20 cellular contexts compared by ENCODE assay signal in the genomic region with DNA sequence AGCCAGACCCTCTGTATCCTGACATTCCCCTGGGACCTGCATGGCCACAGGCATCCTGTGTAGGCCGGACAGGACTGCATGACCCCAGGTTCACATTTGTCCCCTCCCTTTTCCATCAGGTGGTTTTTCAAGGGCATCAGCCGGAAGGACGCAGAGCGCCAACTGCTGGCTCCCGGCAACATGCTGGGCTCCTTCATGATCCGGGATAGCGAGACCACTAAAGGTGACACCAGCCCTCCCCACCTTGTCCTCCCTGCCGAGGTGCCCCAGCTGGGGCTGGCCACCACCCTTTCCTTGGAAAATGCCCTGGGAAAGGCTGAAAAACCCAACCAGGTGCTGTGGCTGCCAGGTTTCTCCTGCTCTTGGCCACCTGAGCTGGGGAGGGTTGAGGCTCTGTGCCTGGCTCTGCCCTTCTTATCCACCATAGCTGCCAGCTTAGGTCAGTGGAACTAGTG. TPM values are rescaled to one million over a fixed set of nuclear protein-coding genes. Genes with fewer than 3 reads are reported as not detected.
DNase-seq lines count a peak whose midpoint lies in the region; ATAC-seq and TF ChIP-seq lines count a peak whose summit lies in the region.
"Had no signal": no experiment of that assay in that cellular context is flagged by ENCODE, and none has a peak within 500 bp of the region (broad histone marks: within the 10 kb centered on the region; RNA-seq: fewer than 3 reads in every experiment).

No MANE protein-coding gene starts in this region.

- TF ChIP-seq CTCF in CD14-positive monocyte (IDR thresholded peaks at IDR 0.05): no peak
- peak; percentile 17 to 39 (median 35); a peak in 3 of 6 replicates for TF ChIP-seq CTCF in HCT116 (IDR thresholded peaks at IDR 0.05 in 2 of 3, conservative IDR thresholded peaks at IDR 0.05 in 1 of 3; ENCODE audit: borderline replicate concordance in 1 of 3, insufficient read depth in 1 of 3, low read depth in 2 of 3, low read length in 2 of 3)
- TF ChIP-seq CTCF in WERI-Rb-1 (IDR thresholded peaks at IDR 0.05; ENCODE audit: low read depth, low read length): peak; percentile 14; the same call in 1 of the 2 replicates
- no peak for TF ChIP-seq CTCF in neutrophil (IDR thresholded peaks at IDR 0.05)
- no peak for TF ChIP-seq CTCF in ovary (IDR thresholded peaks at IDR 0.05)

- TF ChIP-seq RAD21 in HCT116 (IDR thresholded peaks at IDR 0.05; ENCODE audit: low read depth): 0 out of 2 replicates have a peak, but pooled peaks have one; percentile 14

- no peak for TF ChIP-seq POLR2A in HCT116 (IDR thresholded peaks at IDR 0.05; ENCODE audit: borderline replicate concordance, extremely low read depth, insufficient read depth, insufficient read length)
- no peak for TF ChIP-seq POLR2A in ovary (IDR thresholded peaks at IDR 0.05)

- peaks cover 0 to 2% (median 0%) of the 10 kb centered on the region in 3 donors for H3K27me3 Mint-ChIP-seq in CD14-positive monocyte (ENCODE audit: low read depth in 3 of 3)

- H3K27me3 ChIP-seq in HCT116 (ENCODE audit: insufficient read depth, low read length): peaks cover 11% of the 10 kb centered on the region; the same call in 1 of the 2 replicates
- no peaks in the 10 kb centered on the region for H3K27me3 ChIP-seq in WERI-Rb-1 (ENCODE audit: insufficient read depth, low read depth, severe bottlenecking)
- H3K27me3 ChIP-seq in neutrophil: no peaks in the 10 kb centered on the region
- H3K27me3 ChIP-seq in ovary: no peaks in the 10 kb centered on the region

- H3K36me3 ChIP-seq in HCT116 (ENCODE audit: control insufficient read depth in 1 of 2, insufficient read depth in 2 of 2, low read length in 2 of 2): no peaks in the 10 kb centered on the region
- H3K36me3 ChIP-seq in WERI-Rb-1: no peaks in the 10 kb centered on the region
- peaks cover 100% of the 10 kb centered on the region for H3K36me3 ChIP-seq in neutrophil
- no peaks in the 10 kb centered on the region for H3K36me3 ChIP-seq in ovary

- no peak for DNase-seq in CD14-positive monocyte (ENCODE audit: low spot score)
- peak; percentile 8 for DNase-seq in HCT116 (ENCODE audit: low read depth, low spot score)
- no peak for DNase-seq in WERI-Rb-1
- DNase-seq in ovary: no peak
- DNase-seq: DMS153; EL; HCEC 1CT; NCI-H1105; NCI-H1930; NCI-H2171 treated with DMSO at 0.1 percent for 48 hours; NCI-H510A treated with DMSO at 0.1 percent for 48 hours; NK-92 treated with Interleukin-12 subunit alpha and Interleukin-12 subunit beta, amount 100 ng/mL, for 24 hours; T-helper 1 cell had no signal

- CTCF ChIA-PET in HCT116 (lab: Charles Lee): interaction anchor here (1.1 kb wide), 1 partner anchor 8 kb away, joined by 5 read pairs; no protein-coding TSS in a partner anchor

- H3K9me2 ChIP-seq in HCT116 (ENCODE audit: insufficient read depth): no peaks in the 10 kb centered on the region

- no peak for TF ChIP-seq EP300 in ovary (IDR thresholded peaks at IDR 0.05)

- POLR2A ChIA-PET in HCT116 (lab: Charles Lee): interaction anchor here (1.0 kb wide), 1 partner anchor 24 kb away, joined by 3 read pairs; no protein-coding TSS in a partner anchor

- H3K9ac ChIP-seq in HCT116 (ENCODE audit: low read length): no peak overlapping the region
- H3K9ac ChIP-seq: KMS-11 had no signal

- ATAC-seq in HCT116 (peak; percentile 88), GM21447 (IDR thresholded peaks at IDR 0.05; ENCODE audit: unreplicated experiment) (no peak), HG03108 (IDR thresholded peaks at IDR 0.05; ENCODE audit: unreplicated experiment) (no peak)

- peaks cover 94 to 100% of the 10 kb centered on the region in 2 donors for H3K36me3 Mint-ChIP-seq in CD14-positive monocyte

- H3K9me3 Mint-ChIP-seq in CD14-positive monocyte: no peaks in the 10 kb centered on the region

- RAD21 ChIA-PET in HCT116 (lab: Charles Lee; ENCODE audit: low non-redundant PET in 1 of 2, low total read pairs in 2 of 2, uncharacterized antibody in 2 of 2, unreplicated experiment in 2 of 2): no interaction called here

- H2AFZ ChIP-seq in HCT116 (ENCODE audit: low read depth, low read length, poor library complexity, severe bottlenecking): peak overlapping the region; percentile 32

- H3K4me1 Mint-ChIP-seq in CD14-positive monocyte: peaks cover 56% of the 10 kb centered on the region

- intact Hi-C loops in CD14-positive monocyte (cut with micrococcal nuclease): loop anchor here in 1 of 2 donors (5.0 kb wide), 1 partner anchor 52 kb away; no protein-coding TSS in a partner anchor
- intact Hi-C loops in HCT116 (cut with micrococcal nuclease): no loop called here
- intact Hi-C loops in ovary (cut with DNase I): no loop called here

- H3K9me3 ChIP-seq in HCT116 (ENCODE audit: control insufficient read depth in 1 of 2, insufficient read depth in 1 of 2, low read depth in 1 of 2, low read length in 2 of 2) (no peaks in the 10 kb centered on the region), WERI-Rb-1 (ENCODE audit: severe bottlenecking) (no peaks in the 10 kb centered on the region), neutrophil (peaks cover 4% of the 10 kb centered on the region), ovary (no peaks in the 10 kb centered on the region)

- no peaks in the 10 kb centered on the region for H4K20me1 ChIP-seq in HCT116 (ENCODE audit: insufficient read depth)

- peak overlapping the region in 6 of 7 donors; percentile 0 to 90 (median 74) for H3K27ac Mint-ChIP-seq in CD14-positive monocyte

- H3K4me3 Mint-ChIP-seq in CD14-positive monocyte: no peak overlapping the region

- no peaks in the 10 kb centered on the region for H3K79me2 ChIP-seq in HCT116 (ENCODE audit: insufficient read depth, low read length)

- no peak overlapping the region for H3K4me3 ChIP-seq in HCT116 (replicated peaks in 1 of 2; ENCODE audit: low read depth in 1 of 2, low read length in 2 of 2)
- no peak overlapping the region for H3K4me3 ChIP-seq in WERI-Rb-1 (ENCODE audit: low read depth, low read length)
- no peak overlapping the region for H3K4me3 ChIP-seq in neutrophil (ENCODE audit: low read depth in 1 of 2, low read length in 1 of 2)
- H3K4me3 ChIP-seq in ovary: no peak overlapping the region
- H3K4me3 ChIP-seq: SK-N-MC had no signal

- peaks cover 0 to 9% of the 10 kb centered on the region in 2 experiments; a peak in 3 of 4 replicates for H3K4me1 ChIP-seq in HCT116 (ENCODE audit: control insufficient read depth in 1 of 2, insufficient read depth in 2 of 2, low read length in 2 of 2)
- peaks cover 41 to 49% of the 10 kb centered on the region in 2 experiments for H3K4me1 ChIP-seq in neutrophil (ENCODE audit: control insufficient read depth in 1 of 2, insufficient read depth in 1 of 2, low read depth in 1 of 2, low read length in 1 of 2)
- no peaks in the 10 kb centered on the region for H3K4me1 ChIP-seq in ovary (ENCODE audit: insufficient read depth)

- no peak overlapping the region for H3K27ac ChIP-seq in HCT116 (ENCODE audit: low read depth, low read length)
- H3K27ac ChIP-seq in WERI-Rb-1: no peak overlapping the region
- H3K27ac ChIP-seq in neutrophil: peak overlapping the region; percentile 100
- no peak overlapping the region for H3K27ac ChIP-seq in ovary
- H3K27ac ChIP-seq: KMS-11, SK-N-MC had no signal

- peak overlapping the region; percentile 51 for H3K4me2 ChIP-seq in HCT116 (ENCODE audit: low read length)
- H3K4me2 ChIP-seq: KMS-11 had no signal

- WGBS in ovary, 3 donors: 45 to 59% (median 45%) methylated on average over 8 of the region's 8 CpGs

- BruUV-seq in HCT116 (replicated peaks; lab: Mats Ljungman, UMichigan): no TSS peak

TF ChIP-seq in HCT116, 20 proteins besides CTCF, POLR2A, EP300 and RAD21:
- TF ChIP-seq TCF7L2 (IDR thresholded peaks at IDR 0.05; ENCODE audit: borderline replicate concordance, extremely low read depth, insufficient read depth, insufficient read length): peak; percentile 42
- TF ChIP-seq SIN3A (IDR thresholded peaks at IDR 0.05; ENCODE audit: low read depth): no peak
- TF ChIP-seq, protein P1, sequence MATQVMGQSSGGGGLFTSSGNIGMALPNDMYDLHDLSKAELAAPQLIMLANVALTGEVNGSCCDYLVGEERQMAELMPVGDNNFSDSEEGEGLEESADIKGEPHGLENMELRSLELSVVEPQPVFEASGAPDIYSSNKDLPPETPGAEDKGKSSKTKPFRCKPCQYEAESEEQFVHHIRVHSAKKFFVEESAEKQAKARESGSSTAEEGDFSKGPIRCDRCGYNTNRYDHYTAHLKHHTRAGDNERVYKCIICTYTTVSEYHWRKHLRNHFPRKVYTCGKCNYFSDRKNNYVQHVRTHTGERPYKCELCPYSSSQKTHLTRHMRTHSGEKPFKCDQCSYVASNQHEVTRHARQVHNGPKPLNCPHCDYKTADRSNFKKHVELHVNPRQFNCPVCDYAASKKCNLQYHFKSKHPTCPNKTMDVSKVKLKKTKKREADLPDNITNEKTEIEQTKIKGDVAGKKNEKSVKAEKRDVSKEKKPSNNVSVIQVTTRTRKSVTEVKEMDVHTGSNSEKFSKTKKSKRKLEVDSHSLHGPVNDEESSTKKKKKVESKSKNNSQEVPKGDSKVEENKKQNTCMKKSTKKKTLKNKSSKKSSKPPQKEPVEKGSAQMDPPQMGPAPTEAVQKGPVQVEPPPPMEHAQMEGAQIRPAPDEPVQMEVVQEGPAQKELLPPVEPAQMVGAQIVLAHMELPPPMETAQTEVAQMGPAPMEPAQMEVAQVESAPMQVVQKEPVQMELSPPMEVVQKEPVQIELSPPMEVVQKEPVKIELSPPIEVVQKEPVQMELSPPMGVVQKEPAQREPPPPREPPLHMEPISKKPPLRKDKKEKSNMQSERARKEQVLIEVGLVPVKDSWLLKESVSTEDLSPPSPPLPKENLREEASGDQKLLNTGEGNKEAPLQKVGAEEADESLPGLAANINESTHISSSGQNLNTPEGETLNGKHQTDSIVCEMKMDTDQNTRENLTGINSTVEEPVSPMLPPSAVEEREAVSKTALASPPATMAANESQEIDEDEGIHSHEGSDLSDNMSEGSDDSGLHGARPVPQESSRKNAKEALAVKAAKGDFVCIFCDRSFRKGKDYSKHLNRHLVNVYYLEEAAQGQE (IDR thresholded peaks at IDR 0.05; ENCODE audit: low read depth): no peak

RNA-seq across cellular contexts. Expression of gene HCK, which starts 27.6 kb away (rescaled TPM):
- polyA plus RNA-seq in CD14-positive monocyte: 100 to 1,000 TPM; 526 to 688 TPM
- 0.17 TPM for total RNA-seq in HCT116 (2021; ENCODE audit: unreplicated experiment)
- polyA plus RNA-seq in HCT116 (2012): 0.09 TPM in 1 of 2 replicates, not detected in the other
- total RNA-seq in ovary: 10 to 100 TPM in 1 of 7 donors, 1 to 10 TPM in 6; 1.7 to 11.4 (median 3.3) TPM
- polyA plus RNA-seq in ovary: 1 to 10 TPM; 3.4 to 8.9 TPM
- total RNA-seq: MCF 10A had no signal
- polyA plus RNA-seq: AG04450 had no signal

RNA-seq across cellular contexts. Expression of gene TM9SF4, which starts 29.8 kb away (rescaled TPM):
- polyA plus RNA-seq in CD14-positive monocyte: 10 to 100 TPM; 49.7 to 78.5 TPM
- 51.2 TPM for total RNA-seq in HCT116 (2021; ENCODE audit: unreplicated experiment)
- polyA plus RNA-seq in HCT116 (2012): 39.6 and 40.1 TPM in 2 replicates
- 10 to 100 TPM; 16.2 to 51.0 (median 37.2) TPM for total RNA-seq in ovary
- polyA plus RNA-seq in ovary: 10 to 100 TPM; 25.4 to 50.0 TPM

Comparison
In these comparisons a context has a peak if more than half of its experiments do, and no peak if none do; other contexts are left out.
1. CTCF ChIP-seq: peak in HCT116 (3 of 3) and WERI-Rb-1 (single experiment); none in CD14-positive monocyte (single experiment), neutrophil (single experiment) and ovary (0 of 3).